Comparison of ENCODE assay signal across 8 cellular contexts in the genomic region with DNA sequence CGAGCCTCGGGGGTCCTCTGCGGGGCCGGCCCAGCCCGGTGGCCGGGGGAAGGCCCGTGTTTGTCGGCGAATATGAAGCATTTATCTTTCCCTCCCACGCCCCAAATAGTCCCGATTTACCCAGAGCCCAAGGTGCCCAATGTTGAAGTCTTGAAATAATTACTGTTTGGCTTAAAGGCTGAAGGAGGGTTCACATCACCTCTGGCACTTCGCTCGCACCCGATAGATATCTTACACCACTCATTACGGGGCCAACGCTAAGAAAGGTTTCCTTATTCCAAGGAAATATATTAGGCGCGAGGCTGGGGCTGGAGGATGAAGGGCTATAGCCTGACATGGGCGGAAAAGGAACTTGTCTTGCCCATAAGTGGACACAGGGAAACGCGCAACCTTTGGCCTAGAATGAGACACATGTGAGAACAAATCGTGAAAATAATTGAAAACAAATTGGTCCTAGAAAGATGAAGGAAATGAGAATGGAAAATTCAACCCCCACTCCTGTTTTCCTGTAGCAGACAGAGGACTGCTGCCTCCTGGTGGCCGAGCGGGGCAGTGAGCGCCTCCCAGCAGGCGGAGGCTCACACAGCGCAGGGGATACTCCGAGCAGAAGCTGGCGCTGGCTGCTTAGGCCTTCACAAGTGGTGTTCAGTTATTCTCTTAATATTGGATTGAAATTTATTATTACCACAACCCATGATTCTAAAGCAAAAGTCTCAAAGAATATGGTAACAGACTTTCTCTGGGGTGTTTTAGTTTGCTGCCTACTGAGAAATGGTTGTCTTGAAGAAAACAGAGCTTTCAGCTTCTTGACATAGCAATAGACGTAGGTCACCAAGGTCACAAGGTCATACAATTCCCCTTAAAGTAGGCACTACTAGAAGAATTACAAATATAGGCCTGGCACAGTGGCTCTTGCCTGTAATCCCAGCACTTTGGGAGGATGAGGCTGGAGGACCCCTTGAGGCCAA. TPM values are rescaled to one million over a fixed set of nuclear protein-coding genes. Genes with fewer than 3 reads are reported as not detected.
DNase-seq lines count a peak whose midpoint lies in the region; FAIRE-seq and TF ChIP-seq lines count a peak whose summit lies in the region.

No MANE protein-coding gene starts in this region.

- no peaks in the 10 kb centered on the region for H4K20me1 ChIP-seq in KMS-11 (ENCODE audit: insufficient read depth)

- peaks cover 7% of the 10 kb centered on the region for H3K4me1 Mint-ChIP-seq in activated naive CD4-positive, alpha-beta T cell treated with anti-CD3 and anti-CD28 coated beads for 36 hours (ENCODE audit: low read depth)

- WGBS in stomach, 5 donors: 3% methylated on average over 21 to 30 of the region's 30 CpGs

- H3K4me1 ChIP-seq in KMS-11 (ENCODE audit: low read depth, poor library complexity, severe bottlenecking) (peaks cover 4% of the 10 kb centered on the region), SJSA1 (replicated peaks) (no peaks in the 10 kb centered on the region), neuron (ENCODE audit: insufficient read depth, low read length) (peaks cover 4% of the 10 kb centered on the region), stomach (peaks cover 0 to 15% (median 7%) of the 10 kb centered on the region in 4 donors)

- peak overlapping the region; percentile 69 for H3K4me3 Mint-ChIP-seq in activated naive CD4-positive, alpha-beta T cell treated with anti-CD3 and anti-CD28 coated beads for 36 hours

- H3K36me3 Mint-ChIP-seq in activated naive CD4-positive, alpha-beta T cell treated with anti-CD3 and anti-CD28 coated beads for 36 hours (ENCODE audit: low read depth): no peaks in the 10 kb centered on the region

- DNase-seq in AG10803 (ENCODE audit: low read depth): peak; percentile 88
- DNase-seq in GM19239 (ENCODE audit: insufficient read length, low spot score): peak; percentile 73
- DNase-seq in SJSA1 (ENCODE audit: low read depth in 1 of 2, low spot score in 2 of 2): peak; percentile 54 to 55
- DNase-seq in activated naive CD4-positive, alpha-beta T cell treated with anti-CD3 and anti-CD28 coated beads for 36 hours: peak; percentile 90
- peak; percentile 80 to 86 for DNase-seq in frontal cortex (ENCODE audit: low spot score in 2 of 2)
- peak; percentile 89 for DNase-seq in stomach

- no peak for TF ChIP-seq POLR2A in stomach (IDR thresholded peaks at IDR 0.05)

- H3K9me3 ChIP-seq in SJSA1 (replicated peaks): no peaks in the 10 kb centered on the region
- H3K9me3 ChIP-seq in neuron (ENCODE audit: low read length): no peaks in the 10 kb centered on the region
- H3K9me3 ChIP-seq in stomach: no peaks in the 10 kb centered on the region

- peak overlapping the region; percentile 83 for H3K4me2 ChIP-seq in KMS-11

- H3K27ac ChIP-seq in KMS-11: no peak overlapping the region
- no peak overlapping the region for H3K27ac ChIP-seq in SJSA1
- peak overlapping the region; percentile 55 to 89 (median 77) for H3K27ac ChIP-seq in stomach

- H3K27me3 ChIP-seq in KMS-11 (ENCODE audit: insufficient read depth, low read depth): no peaks in the 10 kb centered on the region
- no peaks in the 10 kb centered on the region for H3K27me3 ChIP-seq in SJSA1 (replicated peaks)
- H3K27me3 ChIP-seq in neuron (ENCODE audit: insufficient read depth, low read length): peaks cover 24% of the 10 kb centered on the region
- H3K27me3 ChIP-seq in stomach: no peaks in the 10 kb centered on the region

- H2AFZ ChIP-seq in KMS-11 (ENCODE audit: low read depth) (peak overlapping the region; percentile 92), neuron (ENCODE audit: low read depth, low read length) (peak overlapping the region; percentile 87)

- H3K79me2 ChIP-seq in KMS-11 (ENCODE audit: insufficient read depth, low read depth): no peaks in the 10 kb centered on the region

- no peak for TF ChIP-seq EP300 in stomach (IDR thresholded peaks at IDR 0.05)

- peak; percentile 100 for TF ChIP-seq CTCF in AG10803 (conservative IDR thresholded peaks at IDR 0.05; ENCODE audit: low read length)
- peak; percentile 89 for TF ChIP-seq CTCF in KMS-11 (conservative IDR thresholded peaks at IDR 0.05; ENCODE audit: low read depth, low read length)
- peak in 5 of 7 experiments; percentile 96 to 99 (median 97) for TF ChIP-seq CTCF in stomach (IDR thresholded peaks at IDR 0.05)

- H3K36me3 ChIP-seq in KMS-11 (ENCODE audit: insufficient read depth): no peaks in the 10 kb centered on the region
- no peaks in the 10 kb centered on the region for H3K36me3 ChIP-seq in SJSA1
- no peaks in the 10 kb centered on the region for H3K36me3 ChIP-seq in neuron (ENCODE audit: insufficient read depth, low read length)
- H3K36me3 ChIP-seq in stomach: no peaks in the 10 kb centered on the region

- intact Hi-C loops in activated naive CD4-positive, alpha-beta T cell treated with anti-CD3 and anti-CD28 coated beads for 36 hours (cut with micrococcal nuclease): loop anchor here (1.0 to 5.0 kb wide), 8 partner anchors 27 to 410 kb away; a partner anchor contains a TSS
- intact Hi-C loops in stomach (cut with DNase I; ENCODE audit: low total_unique reads): no loop called here

- no peak overlapping the region for H3K27ac Mint-ChIP-seq in activated naive CD4-positive, alpha-beta T cell treated with anti-CD3 and anti-CD28 coated beads for 36 hours

- CTCF ChIA-PET in activated naive CD4-positive, alpha-beta T cell treated with anti-CD3 and anti-CD28 coated beads for 36 hours (lab: Charles Lee): interaction anchor here (0.5 to 4.8 kb wide), 43 partner anchors 8 to 1169 kb away, joined by 3 to 65 read pairs (median 4); a partner anchor contains a TSS

- no peak overlapping the region; the same call in 1 of the 2 replicates for H3K9ac ChIP-seq in KMS-11

- peak overlapping the region; percentile 57 for H3K4me3 ChIP-seq in AG10803 (ENCODE audit: low read length)
- H3K4me3 ChIP-seq in KMS-11 (IDR thresholded peaks at IDR 0.05; ENCODE audit: insufficient read depth, low read depth, low read length): no peak overlapping the region
- H3K4me3 ChIP-seq in SJSA1: peak overlapping the region; percentile 45
- H3K4me3 ChIP-seq in neuron (ENCODE audit: low read length): peak overlapping the region; percentile 46
- peak overlapping the region; percentile 62 to 89 (median 72) for H3K4me3 ChIP-seq in stomach

- H3K9me3 Mint-ChIP-seq in activated naive CD4-positive, alpha-beta T cell treated with anti-CD3 and anti-CD28 coated beads for 36 hours: no peaks in the 10 kb centered on the region

- peaks cover 5% of the 10 kb centered on the region for H3K27me3 Mint-ChIP-seq in activated naive CD4-positive, alpha-beta T cell treated with anti-CD3 and anti-CD28 coated beads for 36 hours (ENCODE audit: low read depth)

- FAIRE-seq in GM19239 (lab: Jason Lieb, UNC) (peak; percentile 59), frontal cortex (lab: Jason Lieb, UNC) (no peak)

RNA-seq across cellular contexts. Expression of a gene that starts 7.9 kb away (rescaled TPM):
- not detected in 2 replicates for total RNA-seq in SJSA1 (2014; rRNA removed; shearing (Covaris generic))
- not detected for total RNA-seq in activated naive CD4-positive, alpha-beta T cell treated with anti-CD3 and anti-CD28 coated beads for 36 hours
- total RNA-seq in frontal cortex (not detected), stomach (10 to 100 TPM in 3 of 5 donors, 1 to 10 TPM in 1, not detected in 1; 1.7 to 51.3 (median 29.7) TPM)
- 10 to 100 TPM; 10.8 to 29.9 (median 23.4) TPM for polyA plus RNA-seq in stomach

RNA-seq across cellular contexts. Expression of a gene that starts 11.0 kb away (rescaled TPM):
- total RNA-seq in SJSA1 (2014; rRNA removed; shearing (Covaris generic)): not detected in 2 replicates
- total RNA-seq in activated naive CD4-positive, alpha-beta T cell treated with anti-CD3 and anti-CD28 coated beads for 36 hours: not detected
- total RNA-seq in frontal cortex (not detected), stomach (1 to 10 TPM in 2 of 5 donors, not detected in 3; 4.4 to 8.1 TPM)
- polyA plus RNA-seq in stomach: 10 to 100 TPM in 1 of 3 donors, 1 to 10 TPM in 2; 4.3 to 24.1 (median 7.8) TPM

RNA-seq across cellular contexts. Expression of a gene that starts 39.6 kb away (rescaled TPM):
- total RNA-seq in SJSA1 (2014; rRNA removed; shearing (Covaris generic)): not detected in 2 replicates
- under 1 TPM in 1 of 2 experiments, not detected in 1; 0.69 TPM for total RNA-seq in activated naive CD4-positive, alpha-beta T cell treated with anti-CD3 and anti-CD28 coated beads for 36 hours
- total RNA-seq in frontal cortex: 0.41 TPM
- total RNA-seq in stomach: 1 to 10 TPM in 1 of 5 donors, not detected in 4; 1.3 TPM
- under 1 TPM in 1 of 3 donors, not detected in 2; 0.58 TPM for polyA plus RNA-seq in stomach

RNA-seq across cellular contexts. Expression of a gene that starts 50.1 kb away (rescaled TPM):
- 16.4 and 34.4 TPM in 2 replicates for total RNA-seq in SJSA1 (2014; rRNA removed; shearing (Covaris generic))
- 10 to 100 TPM; 12.1 to 13.0 TPM for total RNA-seq in activated naive CD4-positive, alpha-beta T cell treated with anti-CD3 and anti-CD28 coated beads for 36 hours
- total RNA-seq in frontal cortex (5.3 TPM), stomach (10 to 100 TPM; 19.3 to 57.4 (median 29.0) TPM)
- 10 to 100 TPM in 1 of 3 donors, 1 to 10 TPM in 2; 4.4 to 18.8 (median 5.7) TPM for polyA plus RNA-seq in stomach

RNA-seq across cellular contexts. Expression of a gene that starts 55.6 kb away (rescaled TPM):
- 7.7 and 9.0 TPM in 2 replicates for total RNA-seq in SJSA1 (2014; rRNA removed; shearing (Covaris generic))
- total RNA-seq in activated naive CD4-positive, alpha-beta T cell treated with anti-CD3 and anti-CD28 coated beads for 36 hours: 10 to 100 TPM; 42.0 to 44.6 TPM
- total RNA-seq in frontal cortex (29.3 TPM), stomach (100 to 1,000 TPM in 2 of 5 donors, 10 to 100 TPM in 3; 28.8 to 148 (median 87.8) TPM)
- polyA plus RNA-seq in stomach: 10 to 100 TPM; 17.4 to 33.1 (median 20.5) TPM

Comparison
In these comparisons a context has a peak if more than half of its experiments do, and no peak if none do; other contexts are left out.
1. H3K27ac ChIP-seq: peak in stomach (5 of 5); none in KMS-11 (single experiment) and SJSA1 (single experiment).
2. Peak in every context shown above with its lines, with median percentiles within 50 percentile points of each other: DNase-seq and CTCF ChIP-seq.